In genomic region chr10:121368347-121369025, GRCh38 we compare ENCODE assay signal across 1 cellular context.
TF ChIP-seq lines count a peak whose summit lies in the region.

No MANE protein-coding gene starts in this region.

TF ChIP-seq in HepG2, 621 proteins besides CTCF, POLR2A, EP300 and RAD21 (continued from another document):
- no peak for TF ChIP-seq ZNF333 (CRISPR knock-in tag; IDR thresholded peaks at IDR 0.05; ENCODE audit: borderline replicate concordance)
- TF ChIP-seq FOXJ3 (CRISPR knock-in tag; IDR thresholded peaks at IDR 0.05; ENCODE audit: borderline replicate concordance) = no peak
- TF ChIP-seq MYPOP (CRISPR knock-in tag; IDR thresholded peaks at IDR 0.05) = no peak
- TF ChIP-seq, protein P1, sequence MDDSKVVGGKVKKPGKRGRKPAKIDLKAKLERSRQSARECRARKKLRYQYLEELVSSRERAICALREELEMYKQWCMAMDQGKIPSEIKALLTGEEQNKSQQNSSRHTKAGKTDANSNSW (CRISPR knock-in tag; IDR thresholded peaks at IDR 0.05; ENCODE audit: borderline replicate concordance) = no peak
- TF ChIP-seq REL (CRISPR knock-in tag; conservative IDR thresholded peaks at IDR 0.05) = no peak
- peak; percentile 44; the same call in 1 of the 2 replicates for TF ChIP-seq HDAC2 (CRISPR knock-in tag; IDR thresholded peaks at IDR 0.05)
- TF ChIP-seq ZBTB25 (CRISPR knock-in tag; IDR thresholded peaks at IDR 0.05) = no peak
- no peak for TF ChIP-seq ZNF687 (CRISPR knock-in tag; IDR thresholded peaks at IDR 0.05)
- TF ChIP-seq CEBPG (CRISPR knock-in tag; IDR thresholded peaks at IDR 0.05) = peak; percentile 59
- TF ChIP-seq, protein P2, sequence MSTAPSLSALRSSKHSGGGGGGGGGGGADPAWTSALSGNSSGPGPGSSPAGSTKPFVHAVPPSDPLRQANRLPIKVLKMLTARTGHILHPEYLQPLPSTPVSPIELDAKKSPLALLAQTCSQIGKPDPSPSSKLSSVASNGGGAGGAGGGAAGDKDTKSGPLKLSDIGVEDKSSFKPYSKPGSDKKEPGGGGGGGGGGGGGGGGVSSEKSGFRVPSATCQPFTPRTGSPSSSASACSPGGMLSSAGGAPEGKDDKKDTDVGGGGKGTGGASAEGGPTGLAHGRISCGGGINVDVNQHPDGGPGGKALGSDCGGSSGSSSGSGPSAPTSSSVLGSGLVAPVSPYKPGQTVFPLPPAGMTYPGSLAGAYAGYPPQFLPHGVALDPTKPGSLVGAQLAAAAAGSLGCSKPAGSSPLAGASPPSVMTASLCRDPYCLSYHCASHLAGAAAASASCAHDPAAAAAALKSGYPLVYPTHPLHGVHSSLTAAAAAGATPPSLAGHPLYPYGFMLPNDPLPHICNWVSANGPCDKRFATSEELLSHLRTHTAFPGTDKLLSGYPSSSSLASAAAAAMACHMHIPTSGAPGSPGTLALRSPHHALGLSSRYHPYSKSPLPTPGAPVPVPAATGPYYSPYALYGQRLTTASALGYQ (CRISPR knock-in tag; IDR thresholded peaks at IDR 0.05) = peak; percentile 30; the same call in 1 of the 2 replicates
- TF ChIP-seq PRPF4 (IDR thresholded peaks at IDR 0.05; ENCODE audit: low read depth, low read length, poor library complexity, severe bottlenecking) = no peak
- TF ChIP-seq FIP1L1 (IDR thresholded peaks at IDR 0.05; ENCODE audit: borderline replicate concordance, insufficient read depth, low read depth, low read length) = no peak
- TF ChIP-seq BRCA1 (CRISPR knock-in tag; IDR thresholded peaks at IDR 0.05) = no peak
- no peak for TF ChIP-seq FOXK2 (IDR thresholded peaks at IDR 0.05)
- no peak for TF ChIP-seq ZNF121 (CRISPR knock-in tag; IDR thresholded peaks at IDR 0.05)
- TF ChIP-seq KDM1A (CRISPR knock-in tag; IDR thresholded peaks at IDR 0.05) = 0 out of 2 replicates have a peak, but pooled peaks have one; percentile 18
- peak; percentile 28; the same call in 1 of the 2 replicates for TF ChIP-seq ZNF644 (CRISPR knock-in tag; IDR thresholded peaks at IDR 0.05; ENCODE audit: low read depth)
